ENCODE assay signal across 13 cellular contexts in genomic region chr22:26751217-26751616, GRCh38.
DNase-seq lines count a peak whose midpoint lies in the region; ATAC-seq and TF ChIP-seq lines count a peak whose summit lies in the region.
"Had no signal": no experiment of that assay in that cellular context is flagged by ENCODE, and none has a peak within 500 bp of the region (broad histone marks: within the 10 kb centered on the region; RNA-seq: fewer than 3 reads in every experiment).

No MANE protein-coding gene starts in this region.

- H3K9me3 Mint-ChIP-seq in type B pancreatic cell: no peaks in the 10 kb centered on the region
- H3K9me3 Mint-ChIP-seq: activated CD8-positive, alpha-beta T cell treated with anti-CD3 and anti-CD28 coated beads for 36 hours had no signal

- H3K27ac ChIP-seq in heart left ventricle: peak overlapping the region in 1 of 12 donors; percentile 20

- WGBS in heart left ventricle, 4 donors: 34 to 44% (median 39%) methylated on average over 5 of the region's 5 CpGs

- TF ChIP-seq POLR2A in heart left ventricle (IDR thresholded peaks at IDR 0.05): no peak

- intact Hi-C loops in heart left ventricle (cut with DNase I) (loop anchor here in 6 of 10 donors (10.0 kb wide), 7 partner anchors 76 to 1254 kb away; no protein-coding TSS in a partner anchor), left ventricle myocardium superior (cut with micrococcal nuclease) (loop anchor here (10.0 kb wide), 1 partner anchor 664 kb away; no protein-coding TSS in a partner anchor)

- peaks cover 0 to 6% (median 0%) of the 10 kb centered on the region in 12 donors for H3K4me1 ChIP-seq in heart left ventricle

- peak overlapping the region; percentile 50 for H3K27ac Mint-ChIP-seq in type B pancreatic cell
- H3K27ac Mint-ChIP-seq: activated CD8-positive, alpha-beta T cell treated with anti-CD3 and anti-CD28 coated beads for 36 hours had no signal

- H3K36me3 ChIP-seq in heart left ventricle: no peaks in the 10 kb centered on the region

- no peak overlapping the region for H3K4me3 Mint-ChIP-seq in type B pancreatic cell
- H3K4me3 Mint-ChIP-seq: activated CD8-positive, alpha-beta T cell treated with anti-CD3 and anti-CD28 coated beads for 36 hours had no signal

- H3K4me3 ChIP-seq in heart left ventricle: no peak overlapping the region

- no peaks in the 10 kb centered on the region for H3K36me3 Mint-ChIP-seq in type B pancreatic cell

- peaks cover 0 to 8% (median 0%) of the 10 kb centered on the region in 12 donors for H3K9me3 ChIP-seq in heart left ventricle

- peaks cover 10% of the 10 kb centered on the region for H3K4me1 Mint-ChIP-seq in type B pancreatic cell (ENCODE audit: unreplicated experiment)

- no peaks in the 10 kb centered on the region for H3K27me3 Mint-ChIP-seq in type B pancreatic cell
- H3K27me3 Mint-ChIP-seq: activated CD8-positive, alpha-beta T cell treated with anti-CD3 and anti-CD28 coated beads for 36 hours had no signal

- ATAC-seq in heart left ventricle (peak in 3 of 4 donors; percentile 45 to 78 (median 46)), left ventricle myocardium superior (no peak), GM18907 (IDR thresholded peaks at IDR 0.05; ENCODE audit: unreplicated experiment) (no peak)
- ATAC-seq: activated CD8-positive, alpha-beta T cell treated with anti-CD3 and anti-CD28 coated beads for 36 hours had no signal

- H3K27me3 ChIP-seq in heart left ventricle: no peaks in the 10 kb centered on the region

- peak in 3 of 5 donors; percentile 26 to 40 (median 39) for DNase-seq in heart left ventricle
- DNase-seq in left ventricle myocardium superior: no peak
- DNase-seq in astrocyte of the hippocampus (ENCODE audit: low read depth, low spot score): peak; percentile 73
- peak; percentile 89 for DNase-seq in iPS-NIHi7 (ENCODE audit: extremely low spot score)
- no peak for DNase-seq in type B pancreatic cell (ENCODE audit: extremely low spot score, unreplicated experiment)
- no peak for DNase-seq in epidermal melanocyte (ENCODE audit: insufficient read length, low spot score)
- no peak for DNase-seq in NCI-H1694 treated with DMSO at 0.1 percent for 48 hours (lab: John Stamatoyannopoulos, UW)
- DNase-seq: activated CD8-positive, alpha-beta T cell treated with anti-CD3 and anti-CD28 coated beads for 36 hours; activated naive CD4-positive, alpha-beta T cell treated with anti-CD3 and anti-CD28 coated beads, Interleukin-2, amount 50 U/mL, for 16 hours; effector CD8-positive, alpha-beta T cell; GDM1; stimulated activated CD4-positive, alpha-beta T cell treated with anti-CD3 and anti-CD28 coated beads, Interleukin-2, amount 100 ng/mL, for 48 hours had no signal

- TF ChIP-seq CTCF in heart left ventricle (IDR thresholded peaks at IDR 0.05) (no peak), type B pancreatic cell (conservative IDR thresholded peaks at IDR 0.05) (no peak)

Comparison
In these comparisons a context has a peak if more than half of its experiments do, and no peak if none do; other contexts are left out.
1. ATAC-seq: peak in heart left ventricle (3 of 4); none in left ventricle myocardium superior (single experiment) and GM18907 (single experiment).
2. DNase-seq: peak in heart left ventricle (3 of 5), astrocyte of the hippocampus (single experiment) and iPS-NIHi7 (single experiment); none in left ventricle myocardium superior (single experiment), type B pancreatic cell (single experiment), epidermal melanocyte (single experiment) and NCI-H1694 treated with DMSO at 0.1 percent for 48 hours (single experiment).